8 cellular contexts compared by ENCODE assay signal in genomic region chr13:94778986-94779385, GRCh38.
"Had no signal": no experiment of that assay in that cellular context is flagged by ENCODE, and none has a peak within 500 bp of the region (broad histone marks: within the 10 kb centered on the region; RNA-seq: fewer than 3 reads in every experiment).

No MANE protein-coding gene starts in this region.

- H3K27ac ChIP-seq: HL-60 had no signal

- DNase-seq: IMR-90, KBM-7, KG1 had no signal

- H3K4me3 ChIP-seq: K562 had no signal

- H3K27me3 Mint-ChIP-seq: IgD-negative memory B cell had no signal

- FAIRE-seq: HepG2, HTR-8/SVneo, K562 had no signal

- H3K4me3 Mint-ChIP-seq: IgD-negative memory B cell had no signal

- H3K36me3 Mint-ChIP-seq: IgD-negative memory B cell had no signal

- ATAC-seq: HepG2, K562 had no signal

- H3K27ac Mint-ChIP-seq: IgD-negative memory B cell had no signal

- H3K4me1 Mint-ChIP-seq: IgD-negative memory B cell had no signal
